Comparison of ENCODE assay signal across 8 cellular contexts in genomic region chr1:24743404-24744211, GRCh38. TPM values are rescaled to one million over a fixed set of nuclear protein-coding genes. Genes with fewer than 3 reads are reported as not detected.
DNase-seq lines count a peak whose midpoint lies in the region; ATAC-seq, FAIRE-seq and TF ChIP-seq lines count a peak whose summit lies in the region.

No MANE protein-coding gene starts in this region.

- peaks cover 20% of the 10 kb centered on the region for H3K4me1 Mint-ChIP-seq in progenitor cell of endocrine pancreas (ENCODE audit: low read depth)

- H3K9me3 Mint-ChIP-seq in progenitor cell of endocrine pancreas (ENCODE audit: low read depth): no peaks in the 10 kb centered on the region

- DNase-seq in GM18507 (ENCODE audit: extremely low spot score, insufficient read length, low read depth) (peak; percentile 35), OCI-M1 (lab: John Stamatoyannopoulos, UW) (peak; percentile 69), epithelial cell of proximal tubule (ENCODE audit: low read depth) (no peak), progenitor cell of endocrine pancreas (ENCODE audit: low spot score, unreplicated experiment) (no peak), NCI-H2107 treated with DMSO at 0.1 percent for 48 hours (lab: John Stamatoyannopoulos, UW; ENCODE audit: unreplicated experiment) (no peak), inferior parietal cortex (ENCODE audit: extremely low spot score) (no peak)

- no peaks in the 10 kb centered on the region for H3K36me3 Mint-ChIP-seq in progenitor cell of endocrine pancreas (ENCODE audit: insufficient read depth)

- ATAC-seq in HG02870 (IDR thresholded peaks at IDR 0.05; ENCODE audit: unreplicated experiment) (no peak), GM21619 (IDR thresholded peaks at IDR 0.05; ENCODE audit: unreplicated experiment) (no peak)

- peak overlapping the region; percentile 96 for H3K27ac Mint-ChIP-seq in progenitor cell of endocrine pancreas

- H3K4me3 Mint-ChIP-seq in progenitor cell of endocrine pancreas (ENCODE audit: low read depth): peak overlapping the region; percentile 59

- TF ChIP-seq CTCF in epithelial cell of proximal tubule (conservative IDR thresholded peaks at IDR 0.05; ENCODE audit: low read depth, low read length) (peak; percentile 3), progenitor cell of endocrine pancreas (IDR thresholded peaks at IDR 0.05; ENCODE audit: unreplicated experiment) (no peak)

- peak; percentile 90 for FAIRE-seq in GM18507 (lab: Jason Lieb, UNC)

- H3K4me3 ChIP-seq in epithelial cell of proximal tubule (ENCODE audit: low read depth, low read length): no peak overlapping the region

- peaks cover 12% of the 10 kb centered on the region for H3K27me3 Mint-ChIP-seq in progenitor cell of endocrine pancreas

RNA-seq across cellular contexts. Expression of gene CLIC4, which starts 1.6 kb away (rescaled TPM):
- total RNA-seq in epithelial cell of proximal tubule: 143 and 148 TPM in 2 replicates
- 90.4 TPM in 2 replicates for total RNA-seq in progenitor cell of endocrine pancreas

Comparison
In these comparisons a context has a peak if more than half of its experiments do, and no peak if none do; other contexts are left out.
1. DNase-seq: peak in GM18507 (single experiment) and OCI-M1 (single experiment); none in epithelial cell of proximal tubule (single experiment), progenitor cell of endocrine pancreas (single experiment), NCI-H2107 treated with DMSO at 0.1 percent for 48 hours (single experiment) and inferior parietal cortex (single experiment).